ENCODE assay signal across 9 cellular contexts in genomic region chrX:136319600-136319999, GRCh38. TPM values are rescaled to one million over a fixed set of nuclear protein-coding genes. Genes with fewer than 3 reads are reported as not detected.
"Had no signal": no experiment of that assay in that cellular context is flagged by ENCODE, and none has a peak within 500 bp of the region (broad histone marks: within the 10 kb centered on the region; RNA-seq: fewer than 3 reads in every experiment).

No MANE protein-coding gene starts in this region.

- DNase-seq: GDM1, GF-D8 had no signal

- H3K4me3 ChIP-seq: GM12878 had no signal

- ATAC-seq: GM12878 had no signal

- FAIRE-seq: G401.6, GM12878, GM12891, GM12892, GM18507, GM19239 had no signal

RNA-seq across cellular contexts. Expression of gene ADGRG4, which starts 18.8 kb away (rescaled TPM):
- total RNA-seq: G401, GM12878 had no signal
- polyA plus RNA-seq: GM12878 had no signal
